ENCODE assay signal across 15 cellular contexts in genomic region chr12:120736404-120737331, GRCh38.
"Had no signal": no experiment of that assay in that cellular context is flagged by ENCODE, and none has a peak within 500 bp of the region (broad histone marks: within the 10 kb centered on the region; RNA-seq: fewer than 3 reads in every experiment).

No MANE protein-coding gene starts in this region.

- DNase-seq: activated CD4-positive, alpha-beta T cell treated with anti-CD3 and anti-CD28 coated beads, Interleukin-2, amount 10 ng/mL, durations not matched to agents 24 days and 14 days; activated CD8-positive, alpha-beta T cell treated with anti-CD3 and anti-CD28 coated beads for 36 hours; activated naive CD4-positive, alpha-beta T cell treated with Interleukin-2 at 50 U/mL for 16 hours; activated naive CD8-positive, alpha-beta T cell treated with anti-CD3 and anti-CD28 coated beads, Interleukin-2, amount 50 U/mL, for 24 hours; activated T-cell treated with anti-CD3 and anti-CD28 coated beads, Interleukin-2, amount 50 U/mL, for 1 hour; effector memory CD8-positive, alpha-beta T cell; natural killer cell; nucleus accumbens; stimulated activated CD4-positive, alpha-beta T cell treated with anti-CD3 and anti-CD28 coated beads, Interleukin-4, amount 100 ng/mL, for 1 hour; T-helper 1 cell; T1000 had no signal

- H3K27ac Mint-ChIP-seq: activated CD4-positive, alpha-beta T cell treated with anti-CD3 and anti-CD28 coated beads, Interleukin-2, amount 10 ng/mL, durations not matched to agents 24 days and 14 days; activated CD8-positive, alpha-beta T cell treated with anti-CD3 and anti-CD28 coated beads for 36 hours; activated naive CD8-positive, alpha-beta T cell treated with anti-CD3 and anti-CD28 coated beads, Interleukin-2, amount 50 U/mL, for 24 hours; activated T-helper 2 cell treated with anti-CD3 and anti-CD28 coated beads, Interferon-gamma antibody, Interleukin-2, Interleukin-4, amounts not matched to agents 10 μg/mL and 5 μg/mL and 100 μg/mL, durations not matched to agents 14 hours and 24 hours and 36 hours; natural killer cell had no signal

- ATAC-seq: activated CD8-positive, alpha-beta T cell treated with anti-CD3 and anti-CD28 coated beads for 36 hours; activated naive CD8-positive, alpha-beta T cell treated with anti-CD3 and anti-CD28 coated beads, Interleukin-2, amount 50 U/mL, for 24 hours; effector memory CD8-positive, alpha-beta T cell; natural killer cell had no signal

- H3K4me1 ChIP-seq: upper lobe of left lung had no signal

- H3K4me3 ChIP-seq: skin epidermis, thoracic aorta, upper lobe of left lung had no signal

- H3K27me3 Mint-ChIP-seq: activated CD4-positive, alpha-beta T cell treated with anti-CD3 and anti-CD28 coated beads, Interleukin-2, amount 10 ng/mL, durations not matched to agents 24 days and 14 days; activated CD8-positive, alpha-beta T cell treated with anti-CD3 and anti-CD28 coated beads for 36 hours; activated naive CD8-positive, alpha-beta T cell treated with anti-CD3 and anti-CD28 coated beads, Interleukin-2, amount 50 U/mL, for 24 hours; effector memory CD8-positive, alpha-beta T cell had no signal

- H3K36me3 ChIP-seq: thoracic aorta had no signal

- H3K27ac ChIP-seq: skin epidermis, thoracic aorta, upper lobe of left lung had no signal

- H3K36me3 Mint-ChIP-seq: natural killer cell had no signal

- H3K9me3 Mint-ChIP-seq: activated CD4-positive, alpha-beta T cell treated with anti-CD3 and anti-CD28 coated beads, Interleukin-2, amount 10 ng/mL, durations not matched to agents 24 days and 14 days; activated CD8-positive, alpha-beta T cell treated with anti-CD3 and anti-CD28 coated beads for 36 hours; activated naive CD8-positive, alpha-beta T cell treated with anti-CD3 and anti-CD28 coated beads, Interleukin-2, amount 50 U/mL, for 24 hours; activated T-helper 2 cell treated with anti-CD3 and anti-CD28 coated beads, Interferon-gamma antibody, Interleukin-2, Interleukin-4, amounts not matched to agents 10 μg/mL and 5 μg/mL and 100 μg/mL, durations not matched to agents 14 hours and 24 hours and 36 hours; effector memory CD8-positive, alpha-beta T cell; natural killer cell had no signal

- H3K4me3 Mint-ChIP-seq: activated CD4-positive, alpha-beta T cell treated with anti-CD3 and anti-CD28 coated beads, Interleukin-2, amount 10 ng/mL, durations not matched to agents 24 days and 14 days; activated CD8-positive, alpha-beta T cell treated with anti-CD3 and anti-CD28 coated beads for 36 hours; activated naive CD8-positive, alpha-beta T cell treated with anti-CD3 and anti-CD28 coated beads, Interleukin-2, amount 50 U/mL, for 24 hours; effector memory CD8-positive, alpha-beta T cell; natural killer cell had no signal

- H3K27me3 ChIP-seq: upper lobe of left lung had no signal

- H3K4me1 Mint-ChIP-seq: activated CD4-positive, alpha-beta T cell treated with anti-CD3 and anti-CD28 coated beads, Interleukin-2, amount 10 ng/mL, durations not matched to agents 24 days and 14 days; activated naive CD8-positive, alpha-beta T cell treated with anti-CD3 and anti-CD28 coated beads, Interleukin-2, amount 50 U/mL, for 24 hours had no signal

- H3K9me3 ChIP-seq: thoracic aorta, upper lobe of left lung had no signal
